1 cellular context compared by ENCODE assay signal in genomic region chr4:155944516-155944915, GRCh38.
TF ChIP-seq lines count a peak whose summit lies in the region.

No MANE protein-coding gene starts in this region.

TF ChIP-seq in SK-N-SH treated with all-trans-retinoic acid at 6 μM for 48 hours, 23 proteins besides CTCF, POLR2A, EP300 and RAD21 (continued from another document):
- TF ChIP-seq POU6F1 (CRISPR knock-in tag; IDR thresholded peaks at IDR 0.05; ENCODE audit: borderline replicate concordance, low read depth) (no peak), PATZ1 (CRISPR knock-in tag; IDR thresholded peaks at IDR 0.05; ENCODE audit: borderline replicate concordance) (no peak), ZNF8 (CRISPR knock-in tag; IDR thresholded peaks at IDR 0.05) (no peak), PPARA (CRISPR knock-in tag; IDR thresholded peaks at IDR 0.05; ENCODE audit: borderline replicate concordance) (no peak), CSDC2 (CRISPR knock-in tag; IDR thresholded peaks at IDR 0.05) (no peak), SNAI2 (CRISPR knock-in tag; IDR thresholded peaks at IDR 0.05) (no peak), ZNF70 (CRISPR knock-in tag; IDR thresholded peaks at IDR 0.05) (no peak), ISL1 (CRISPR knock-in tag; IDR thresholded peaks at IDR 0.05) (no peak)
